ENCODE assay signal across 25 cellular contexts in the genomic region with DNA sequence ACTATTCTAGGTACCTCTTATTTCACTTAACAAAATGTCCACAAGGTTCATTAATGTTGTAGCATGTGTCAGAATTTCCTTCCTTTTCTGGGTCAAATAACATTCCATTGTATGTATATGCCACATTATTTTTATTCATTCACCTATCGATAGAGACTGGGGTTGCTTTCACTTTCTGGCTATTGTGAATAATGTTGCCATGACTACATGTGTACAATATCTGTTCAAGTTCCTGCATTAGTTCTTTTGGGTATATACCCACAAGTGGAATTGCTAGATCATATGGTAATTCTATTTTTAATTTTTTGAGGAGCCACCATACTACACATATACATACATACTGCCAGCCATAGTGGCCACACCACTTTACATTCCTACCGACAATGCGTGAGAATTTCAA.
DNase-seq lines count a peak whose midpoint lies in the region; ATAC-seq, FAIRE-seq and TF ChIP-seq lines count a peak whose summit lies in the region.
"Had no signal": no experiment of that assay in that cellular context is flagged by ENCODE, and none has a peak within 500 bp of the region (broad histone marks: within the 10 kb centered on the region; RNA-seq: fewer than 3 reads in every experiment).

No MANE protein-coding gene starts in this region.

- H3K27me3 ChIP-seq in CD8-positive, alpha-beta T cell (ENCODE audit: insufficient read depth, low read length) = no peaks in the 10 kb centered on the region
- H3K27me3 ChIP-seq in K562 (ENCODE audit: control insufficient read depth in 2 of 2, insufficient read depth in 2 of 2, low read length in 2 of 2) = peaks cover 13 to 17% of the 10 kb centered on the region in 2 experiments; a peak in 4 of 5 replicates
- H3K27me3 ChIP-seq: BE2C; BLaER1 treated with 17β-estradiol and CSF1 and Interleukin-3, amounts not matched to agents 10 nM and 100 nM had no signal

- H3K9me3 Mint-ChIP-seq in CD8-positive, alpha-beta T cell = peaks cover 6% of the 10 kb centered on the region
- peaks cover 0 to 5% (median 0%) of the 10 kb centered on the region in 6 donors for H3K9me3 Mint-ChIP-seq in immature natural killer cell
- no peaks in the 10 kb centered on the region for H3K9me3 Mint-ChIP-seq in natural killer cell treated with Interleukin-12 subunit alpha and Interleukin-12 subunit beta and Interleukin-15 and Interleukin-18, amount 100 ng/mL, for 72 hours
- H3K9me3 Mint-ChIP-seq: GM23338, H9 had no signal

- no peak overlapping the region for H2AFZ ChIP-seq in K562 (ENCODE audit: low read depth, low read length)
- H2AFZ ChIP-seq: GM23338 had no signal

- TF ChIP-seq EP300 in K562 (IDR thresholded peaks at IDR 0.05; ENCODE audit: low read length) = no peak

- TF ChIP-seq RAD21 in K562 (CRISPR knock-in tag; conservative IDR thresholded peaks at IDR 0.05 in 1 of 2, IDR thresholded peaks at IDR 0.05 in 1 of 2) = no peak

- no peaks in the 10 kb centered on the region for H3K9me3 ChIP-seq in CD8-positive, alpha-beta T cell (ENCODE audit: low read length)
- H3K9me3 ChIP-seq in K562 (replicated peaks; ENCODE audit: control insufficient read depth, insufficient read depth, low read depth, low read length) = no peaks in the 10 kb centered on the region
- H3K9me3 ChIP-seq: A549, BE2C had no signal

- TF ChIP-seq CTCF in CD8-positive, alpha-beta T cell (IDR thresholded peaks at IDR 0.05) = no peak
- no peak for TF ChIP-seq CTCF in K562 (IDR thresholded peaks at IDR 0.05 in 2 of 3, conservative IDR thresholded peaks at IDR 0.05 in 1 of 3; ENCODE audit: insufficient read depth in 2 of 3, low read depth in 1 of 3, low read length in 3 of 3)

- H3K9ac ChIP-seq in K562 (ENCODE audit: insufficient read depth in 1 of 2, low read depth in 2 of 2, low read length in 2 of 2) = no peak overlapping the region
- H3K9ac ChIP-seq: BLaER1 treated with 17β-estradiol and CSF1 and Interleukin-3, amounts not matched to agents 10 nM and 100 nM had no signal

- no peaks in the 10 kb centered on the region for H3K27me3 Mint-ChIP-seq in CD8-positive, alpha-beta T cell (ENCODE audit: low read depth)
- H3K27me3 Mint-ChIP-seq in immature natural killer cell (ENCODE audit: low read depth in 3 of 3) = peaks cover 0 to 5% (median 0%) of the 10 kb centered on the region in 3 donors
- H3K27me3 Mint-ChIP-seq in natural killer cell treated with Interleukin-12 subunit alpha and Interleukin-12 subunit beta and Interleukin-15 and Interleukin-18, amount 100 ng/mL, for 72 hours = no peaks in the 10 kb centered on the region
- H3K27me3 Mint-ChIP-seq: CD4-positive, alpha-beta T cell had no signal

- peaks cover 9% of the 10 kb centered on the region for H3K4me1 Mint-ChIP-seq in CD8-positive, alpha-beta T cell (ENCODE audit: low read depth)
- H3K4me1 Mint-ChIP-seq in immature natural killer cell = peaks cover 31 to 33% of the 10 kb centered on the region in 2 donors
- H3K4me1 Mint-ChIP-seq in natural killer cell treated with Interleukin-12 subunit alpha and Interleukin-12 subunit beta and Interleukin-15 and Interleukin-18, amount 100 ng/mL, for 72 hours (ENCODE audit: low read depth in 2 of 2) = peaks cover 7 to 20% of the 10 kb centered on the region in 2 donors
- H3K4me1 Mint-ChIP-seq: GM23338, H9 had no signal

- peaks cover 49% of the 10 kb centered on the region for H3K36me3 Mint-ChIP-seq in CD8-positive, alpha-beta T cell
- peaks cover 4 to 22% (median 10%) of the 10 kb centered on the region in 3 donors for H3K36me3 Mint-ChIP-seq in immature natural killer cell
- H3K36me3 Mint-ChIP-seq in natural killer cell treated with Interleukin-12 subunit alpha and Interleukin-12 subunit beta and Interleukin-15 and Interleukin-18, amount 100 ng/mL, for 72 hours = peaks cover 6% of the 10 kb centered on the region
- H3K36me3 Mint-ChIP-seq: CD14-positive monocyte had no signal

- H3K36me3 ChIP-seq in CD8-positive, alpha-beta T cell (ENCODE audit: insufficient read depth, low read length) = no peaks in the 10 kb centered on the region
- H3K36me3 ChIP-seq in K562 (ENCODE audit: control insufficient read depth, insufficient read depth, low read length) = no peaks in the 10 kb centered on the region
- H3K36me3 ChIP-seq: BE2C; BLaER1 treated with 17β-estradiol and CSF1 and Interleukin-3, amounts not matched to agents 10 nM and 100 nM had no signal

- CTCF ChIA-PET in CD8-positive, alpha-beta T cell (lab: Charles Lee) = no interaction called here
- CTCF ChIA-PET in K562 (lab: Yijun Ruan, JAX; ENCODE audit: low intra/inter-chr PET ratio) = no interaction called here

- H3K9me1 ChIP-seq in K562 (ENCODE audit: control insufficient read depth, insufficient read depth, low read length) = no peaks in the 10 kb centered on the region

- in situ Hi-C loops in K562 (cut with MboI) = no loop called here

- POLR2A ChIA-PET in CD8-positive, alpha-beta T cell (lab: Charles Lee) = interaction anchor here (0.6 kb wide), 1 partner anchor 124 kb away, joined by 4 read pairs; no protein-coding TSS in a partner anchor
- POLR2A ChIA-PET in K562 (lab: Yijun Ruan, JAX) = no interaction called here

- no peaks in the 10 kb centered on the region for H3K4me1 ChIP-seq in CD8-positive, alpha-beta T cell (ENCODE audit: insufficient read depth, low read length)
- no peaks in the 10 kb centered on the region for H3K4me1 ChIP-seq in K562 (replicated peaks in 1 of 2; ENCODE audit: control insufficient read depth in 2 of 2, insufficient read depth in 2 of 2, low read length in 2 of 2)
- H3K4me1 ChIP-seq: A549, BE2C had no signal

- H3K79me2 ChIP-seq in K562 (ENCODE audit: control insufficient read depth, insufficient read depth, low read length) = no peaks in the 10 kb centered on the region

- peak overlapping the region; percentile 19 for H3K27ac Mint-ChIP-seq in CD8-positive, alpha-beta T cell
- H3K27ac Mint-ChIP-seq in immature natural killer cell = peak overlapping the region in 3 of 6 donors; percentile 42 to 49 (median 42)
- H3K27ac Mint-ChIP-seq in natural killer cell treated with Interleukin-12 subunit alpha and Interleukin-12 subunit beta and Interleukin-15 and Interleukin-18, amount 100 ng/mL, for 72 hours = no peak overlapping the region
- H3K27ac Mint-ChIP-seq: CD14-positive monocyte; CD4-positive, alpha-beta T cell; GM23338; H9 had no signal

- no peak for FAIRE-seq in K562 (lab: Jason Lieb, UNC)
- FAIRE-seq: A549, GM12891, GM18507 had no signal

- no peaks in the 10 kb centered on the region for H4K20me1 ChIP-seq in K562 (replicated peaks; ENCODE audit: control insufficient read depth, insufficient read depth, low read length)
- H4K20me1 ChIP-seq: BLaER1 treated with 17β-estradiol and CSF1 and Interleukin-3, amounts not matched to agents 10 nM and 100 nM had no signal

- no peak overlapping the region for H3K4me3 ChIP-seq in CD8-positive, alpha-beta T cell (ENCODE audit: low read depth, low read length)
- H3K4me3 ChIP-seq in K562 = no peak overlapping the region
- H3K4me3 ChIP-seq: A549; BLaER1 treated with 17β-estradiol and CSF1 and Interleukin-3, amounts not matched to agents 10 nM and 100 nM; GM23338 had no signal

- no peak overlapping the region for H3K4me2 ChIP-seq in K562 (ENCODE audit: insufficient read depth, low read length)
- H3K4me2 ChIP-seq: A549; BLaER1 treated with 17β-estradiol and CSF1 and Interleukin-3, amounts not matched to agents 10 nM and 100 nM; GM23338 had no signal

- intact Hi-C loops in CD8-positive, alpha-beta T cell (cut with DNase I, micrococcal nuclease) = loop anchor here in 1 of 2 experiments (10.0 kb wide), 1 partner anchor 89 kb away; no protein-coding TSS in a partner anchor
- intact Hi-C loops in K562 (cut with micrococcal nuclease) = no loop called here

- WGBS in K562 (ENCODE audit: insufficient coverage, low coverage, missing lambda C conversion rate) = 1% methylated on average over 3 of the region's 3 CpGs

- no peak for DNase-seq in CD8-positive, alpha-beta T cell
- no peak for DNase-seq in K562 (ENCODE audit: extremely low read depth in 1 of 4, low spot score in 3 of 4)
- no peak for DNase-seq in immature natural killer cell
- no peak for DNase-seq in natural killer cell treated with Interleukin-12 subunit alpha and Interleukin-12 subunit beta and Interleukin-15 and Interleukin-18, amount 100 ng/mL, for 72 hours (ENCODE audit: low spot score)
- no peak for DNase-seq in T-helper 1 cell
- no peak for DNase-seq in activated T-cell treated with anti-CD3 and anti-CD28 coated beads, Interleukin-2, amount 50 U/mL, for 1 hour
- DNase-seq in NCI-H510A treated with DMSO at 0.1 percent for 48 hours (lab: John Stamatoyannopoulos, UW) = no peak
- DNase-seq: 8988T; ACHN; AML-193; BE2C; Calu3; CD4-positive, alpha-beta T cell; COR-L47; DMS79; EL; GDM1; H9 had no signal

- TF ChIP-seq POLR2A in K562 (conservative IDR thresholded peaks at IDR 0.05) = no peak

- BruUV-seq in K562 (replicated peaks; lab: Mats Ljungman, UMichigan) = no TSS peak

- H3K27ac ChIP-seq in CD8-positive, alpha-beta T cell (ENCODE audit: low read depth, low read length) = no peak overlapping the region
- H3K27ac ChIP-seq in K562 (ENCODE audit: extremely low read depth, low read depth, low read length) = no peak overlapping the region
- H3K27ac ChIP-seq: A549; BLaER1 treated with 17β-estradiol and CSF1 and Interleukin-3, amounts not matched to agents 10 nM and 100 nM had no signal

- H3K4me3 Mint-ChIP-seq in CD8-positive, alpha-beta T cell = no peak overlapping the region
- peak overlapping the region in 3 of 5 donors; percentile 39 to 57 (median 52) for H3K4me3 Mint-ChIP-seq in immature natural killer cell
- peak overlapping the region; percentile 1 for H3K4me3 Mint-ChIP-seq in natural killer cell treated with Interleukin-12 subunit alpha and Interleukin-12 subunit beta and Interleukin-15 and Interleukin-18, amount 100 ng/mL, for 72 hours
- H3K4me3 Mint-ChIP-seq: CD14-positive monocyte; CD4-positive, alpha-beta T cell; GM23338; H9 had no signal

- no peak for ATAC-seq in CD8-positive, alpha-beta T cell
- ATAC-seq in K562 = no peak
- no peak for ATAC-seq in natural killer cell treated with Interleukin-12 subunit alpha and Interleukin-12 subunit beta and Interleukin-15 and Interleukin-18, amount 100 ng/mL, for 72 hours
- ATAC-seq: A549, GM23338, HCT116 had no signal

TF ChIP-seq in K562, 482 proteins besides CTCF, POLR2A, EP300 and RAD21:
- TF ChIP-seq RFX1 (IDR thresholded peaks at IDR 0.05) (peak; percentile 57), TBL1XR1 (IDR thresholded peaks at IDR 0.05; ENCODE audit: low read length in 2 of 2) (no peak), CREB5 (CRISPR knock-in tag; IDR thresholded peaks at IDR 0.05) (no peak), CBX5 (IDR thresholded peaks at IDR 0.05; ENCODE audit: borderline replicate concordance, low read depth) (no peak)
